1 cellular context compared by ENCODE assay signal in genomic region chr7:5665106-5666025, GRCh38.
TF ChIP-seq lines count a peak whose summit lies in the region.

No MANE protein-coding gene starts in this region.

TF ChIP-seq in K562, 482 proteins besides CTCF, POLR2A, EP300 and RAD21 (continued from another document and continues in another):
- no peak for TF ChIP-seq ATF4 (CRISPR knock-in tag; IDR thresholded peaks at IDR 0.05)
- peak; percentile 88 for TF ChIP-seq DEAF1 (CRISPR knock-in tag; IDR thresholded peaks at IDR 0.05)
- no peak for TF ChIP-seq HDAC3 (IDR thresholded peaks at IDR 0.05; ENCODE audit: borderline replicate concordance, partially characterized antibody)
- TF ChIP-seq PATZ1 (CRISPR knock-in tag; IDR thresholded peaks at IDR 0.05; ENCODE audit: borderline replicate concordance): no peak
- TF ChIP-seq DNMT1 (IDR thresholded peaks at IDR 0.05): no peak
- no peak for TF ChIP-seq NCOA6 (IDR thresholded peaks at IDR 0.05)
- TF ChIP-seq BRF1 (IDR thresholded peaks at IDR 0.05; ENCODE audit: borderline replicate concordance, extremely low read depth, insufficient read length): no peak
- no peak for TF ChIP-seq SIN3B (IDR thresholded peaks at IDR 0.05; ENCODE audit: low read depth)
- peak; percentile 35 for TF ChIP-seq ZNF592 (IDR thresholded peaks at IDR 0.05)
- no peak for TF ChIP-seq FOXJ3 (CRISPR knock-in tag; IDR thresholded peaks at IDR 0.05)
- no peak for TF ChIP-seq SMAD4 (CRISPR knock-in tag; conservative IDR thresholded peaks at IDR 0.05)
- TF ChIP-seq ZNF232 (CRISPR knock-in tag; IDR thresholded peaks at IDR 0.05): no peak
- TF ChIP-seq MITF (IDR thresholded peaks at IDR 0.05): no peak
- TF ChIP-seq MECOM (CRISPR knock-in tag; IDR thresholded peaks at IDR 0.05): no peak
- no peak for TF ChIP-seq HOMEZ (CRISPR knock-in tag; IDR thresholded peaks at IDR 0.05)
- peak; percentile 70 for TF ChIP-seq ARID2 (IDR thresholded peaks at IDR 0.05)
- no peak for TF ChIP-seq ZNF695 (CRISPR knock-in tag; IDR thresholded peaks at IDR 0.05)
- no peak for TF ChIP-seq U2AF2 (optimal IDR thresholded peaks at IDR 0.05; ENCODE audit: low read depth, low read length)
- TF ChIP-seq ZNF655 (CRISPR knock-in tag; IDR thresholded peaks at IDR 0.05): no peak
- TF ChIP-seq SIRT6 (IDR thresholded peaks at IDR 0.05; ENCODE audit: low read depth, low read length): no peak
- no peak for TF ChIP-seq POLR2H (tag; IDR thresholded peaks at IDR 0.05; ENCODE audit: low read depth)
- no peak for TF ChIP-seq SP1 (CRISPR knock-in tag; IDR thresholded peaks at IDR 0.05)
- no peak for TF ChIP-seq KLF1 (tag; IDR thresholded peaks at IDR 0.05)
- TF ChIP-seq BRD4 (IDR thresholded peaks at IDR 0.05): no peak
- no peak for TF ChIP-seq ZEB2 (IDR thresholded peaks at IDR 0.05)
- no peak for TF ChIP-seq NFE2L1 (tag; IDR thresholded peaks at IDR 0.05; ENCODE audit: borderline replicate concordance, low read depth)
- no peak for TF ChIP-seq SAFB (IDR thresholded peaks at IDR 0.05; ENCODE audit: borderline replicate concordance, low read depth, low read length)
- no peak for TF ChIP-seq NFIC (IDR thresholded peaks at IDR 0.05)
- TF ChIP-seq CCAR2 (IDR thresholded peaks at IDR 0.05; ENCODE audit: low read depth, low read length): no peak
- no peak for TF ChIP-seq POLR2AphosphoS2 (IDR thresholded peaks at IDR 0.05; ENCODE audit: low read length)
- no peak for TF ChIP-seq FOXO4 (CRISPR knock-in tag; IDR thresholded peaks at IDR 0.05)
- peak in 1 of 2 experiments; percentile 67; a peak in 1 of 4 replicates for TF ChIP-seq ARNT (IDR thresholded peaks at IDR 0.05)
- TF ChIP-seq CUX1 (CRISPR knock-in tag; IDR thresholded peaks at IDR 0.05): no peak
- TF ChIP-seq ELK3 (CRISPR knock-in tag; IDR thresholded peaks at IDR 0.05): no peak
- no peak for TF ChIP-seq HSF4 (CRISPR knock-in tag; IDR thresholded peaks at IDR 0.05; ENCODE audit: borderline replicate concordance)
- TF ChIP-seq ZNF277 (CRISPR knock-in tag; IDR thresholded peaks at IDR 0.05; ENCODE audit: borderline replicate concordance): no peak
